ENCODE assay signal across 1 cellular context in the genomic region with DNA sequence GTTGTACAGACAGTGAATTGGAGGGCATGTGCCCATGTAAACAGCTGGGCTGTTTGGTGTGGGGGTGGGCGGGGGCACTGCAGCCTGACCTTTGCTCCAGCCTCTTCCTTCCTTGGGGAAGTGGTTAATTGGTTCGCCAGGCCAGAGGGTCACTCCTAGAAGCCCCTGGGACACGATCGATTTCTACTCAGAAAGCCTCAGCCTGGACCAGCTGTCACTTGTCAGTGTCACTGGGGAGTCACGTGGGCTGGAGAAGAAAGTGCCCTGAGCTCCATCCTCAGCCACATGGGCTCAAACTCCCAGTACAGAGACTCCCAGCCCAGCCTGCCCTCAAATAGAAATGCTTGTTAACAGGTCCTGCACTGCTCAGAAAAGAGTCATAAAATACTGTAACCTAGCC.
TF ChIP-seq lines count a peak whose summit lies in the region.

No MANE protein-coding gene starts in this region.

TF ChIP-seq in SK-N-SH treated with all-trans-retinoic acid at 6 μM for 48 hours, 23 proteins besides CTCF, POLR2A, EP300 and RAD21 (continued from another document):
- TF ChIP-seq, protein P1, sequence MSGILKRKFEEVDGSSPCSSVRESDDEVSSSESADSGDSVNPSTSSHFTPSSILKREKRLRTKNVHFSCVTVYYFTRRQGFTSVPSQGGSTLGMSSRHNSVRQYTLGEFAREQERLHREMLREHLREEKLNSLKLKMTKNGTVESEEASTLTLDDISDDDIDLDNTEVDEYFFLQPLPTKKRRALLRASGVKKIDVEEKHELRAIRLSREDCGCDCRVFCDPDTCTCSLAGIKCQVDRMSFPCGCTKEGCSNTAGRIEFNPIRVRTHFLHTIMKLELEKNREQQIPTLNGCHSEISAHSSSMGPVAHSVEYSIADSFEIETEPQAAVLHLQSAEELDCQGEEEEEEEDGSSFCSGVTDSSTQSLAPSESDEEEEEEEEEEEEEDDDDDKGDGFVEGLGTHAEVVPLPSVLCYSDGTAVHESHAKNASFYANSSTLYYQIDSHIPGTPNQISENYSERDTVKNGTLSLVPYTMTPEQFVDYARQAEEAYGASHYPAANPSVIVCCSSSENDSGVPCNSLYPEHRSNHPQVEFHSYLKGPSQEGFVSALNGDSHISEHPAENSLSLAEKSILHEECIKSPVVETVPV (CRISPR knock-in tag; IDR thresholded peaks at IDR 0.05): no peak
- no peak for TF ChIP-seq RARB (CRISPR knock-in tag; IDR thresholded peaks at IDR 0.05)
- TF ChIP-seq ZFP3 (CRISPR knock-in tag; IDR thresholded peaks at IDR 0.05): no peak
- TF ChIP-seq, protein P2, sequence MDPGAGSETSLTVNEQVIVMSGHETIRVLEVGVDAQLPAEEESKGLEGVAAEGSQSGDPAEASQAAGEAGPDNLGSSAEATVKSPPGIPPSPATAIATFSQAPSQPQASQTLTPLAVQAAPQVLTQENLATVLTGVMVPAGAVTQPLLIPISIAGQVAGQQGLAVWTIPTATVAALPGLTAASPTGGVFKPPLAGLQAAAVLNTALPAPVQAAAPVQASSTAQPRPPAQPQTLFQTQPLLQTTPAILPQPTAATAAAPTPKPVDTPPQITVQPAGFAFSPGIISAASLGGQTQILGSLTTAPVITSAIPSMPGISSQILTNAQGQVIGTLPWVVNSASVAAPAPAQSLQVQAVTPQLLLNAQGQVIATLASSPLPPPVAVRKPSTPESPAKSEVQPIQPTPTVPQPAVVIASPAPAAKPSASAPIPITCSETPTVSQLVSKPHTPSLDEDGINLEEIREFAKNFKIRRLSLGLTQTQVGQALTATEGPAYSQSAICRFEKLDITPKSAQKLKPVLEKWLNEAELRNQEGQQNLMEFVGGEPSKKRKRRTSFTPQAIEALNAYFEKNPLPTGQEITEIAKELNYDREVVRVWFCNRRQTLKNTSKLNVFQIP (CRISPR knock-in tag; IDR thresholded peaks at IDR 0.05; ENCODE audit: borderline replicate concordance, low read depth): no peak
